7 cellular contexts compared by ENCODE assay signal in the genomic region with DNA sequence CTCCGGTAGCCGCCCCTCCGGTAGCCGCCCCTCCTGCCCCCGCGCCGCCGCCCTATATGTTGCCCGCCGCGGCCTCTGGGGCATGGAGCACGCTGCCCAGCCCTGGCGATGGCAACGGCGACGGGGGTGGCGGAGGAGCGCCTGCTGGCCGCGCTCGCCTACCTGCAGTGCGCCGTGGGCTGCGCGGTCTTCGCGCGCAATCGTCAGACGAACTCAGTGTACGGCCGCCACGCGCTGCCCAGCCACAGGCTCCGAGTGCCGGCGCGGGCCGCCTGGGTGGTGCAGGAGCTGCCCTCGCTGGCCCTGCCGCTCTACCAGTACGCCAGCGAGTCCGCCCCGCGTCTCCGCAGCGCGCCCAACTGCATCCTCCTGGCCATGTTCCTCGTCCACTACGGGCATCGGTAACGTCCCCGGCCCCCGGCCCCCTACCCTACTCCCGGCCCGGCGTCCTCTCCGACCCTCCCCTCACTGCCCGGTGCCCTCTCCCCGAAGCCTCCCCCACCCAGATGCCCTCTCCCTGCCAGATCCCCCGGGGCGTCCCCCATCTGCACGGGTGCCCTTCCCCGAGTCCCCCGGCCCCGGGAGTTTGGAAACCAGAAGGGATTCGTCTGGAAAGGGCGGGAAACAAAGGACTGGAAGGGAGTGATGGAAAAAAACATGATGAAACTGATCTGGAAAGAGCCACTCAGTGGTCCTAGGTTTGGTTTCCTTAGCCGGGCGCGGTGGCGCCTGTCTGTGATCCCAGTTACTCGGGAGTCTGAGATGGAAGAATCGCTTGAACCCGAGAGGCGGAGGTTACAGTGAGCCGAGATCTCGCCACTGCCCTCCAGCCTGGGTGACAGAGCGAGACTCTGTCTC. TPM values are rescaled to one million over a fixed set of nuclear protein-coding genes. Genes with fewer than 3 reads are reported as not detected.
DNase-seq lines count a peak whose midpoint lies in the region; ATAC-seq, FAIRE-seq and TF ChIP-seq lines count a peak whose summit lies in the region.

No MANE protein-coding gene starts in this region.

- BruUV-seq in PC-3 (replicated peaks; lab: Mats Ljungman, UMichigan) = no TSS peak

- H3K79me2 ChIP-seq in DOHH2 (ENCODE audit: control insufficient read depth, low read length) = peaks cover 83% of the 10 kb centered on the region
- peaks cover 94% of the 10 kb centered on the region for H3K79me2 ChIP-seq in PC-3 (ENCODE audit: low read length)

- 1 to 3% (median 2%) methylated on average over 13 to 80 of the region's 80 CpGs for WGBS in stomach, 5 donors

- TF ChIP-seq POLR2A in stomach (IDR thresholded peaks at IDR 0.05) = no peak

- CTCF ChIA-PET in PC-3 (lab: Charles Lee) = interaction anchor here (0.6 kb wide), 1 partner anchor 112 kb away, joined by 3 read pairs; no protein-coding TSS in a partner anchor

- peak overlapping the region; percentile 91 for H3K9ac ChIP-seq in PC-3 (ENCODE audit: low read length)

- H3K27me3 ChIP-seq in DOHH2 (ENCODE audit: control insufficient read depth, low read length) = no peaks in the 10 kb centered on the region
- H3K27me3 ChIP-seq in PC-3 (ENCODE audit: low read length) = no peaks in the 10 kb centered on the region
- no peaks in the 10 kb centered on the region for H3K27me3 ChIP-seq in stomach

- H3K9me2 ChIP-seq in DOHH2 (replicated peaks; ENCODE audit: control insufficient read depth, low read length) (no peaks in the 10 kb centered on the region), PC-3 (replicated peaks; ENCODE audit: low read length) (no peaks in the 10 kb centered on the region)

- H2AFZ ChIP-seq in PC-3 (ENCODE audit: low read length) = peak overlapping the region; percentile 84

- H3K4me1 Mint-ChIP-seq in chondrocyte (ENCODE audit: low read depth) = peaks cover 30% of the 10 kb centered on the region

- peaks cover 42% of the 10 kb centered on the region for H3K36me3 ChIP-seq in DOHH2 (ENCODE audit: control insufficient read depth, low read length)
- H3K36me3 ChIP-seq in PC-3 (ENCODE audit: low read depth, low read length) = peaks cover 32% of the 10 kb centered on the region
- peaks cover 8 to 28% (median 28%) of the 10 kb centered on the region in 4 donors for H3K36me3 ChIP-seq in stomach

- TF ChIP-seq EP300 in stomach (IDR thresholded peaks at IDR 0.05) = no peak

- H3K9me3 ChIP-seq in DOHH2 (ENCODE audit: control insufficient read depth, insufficient read depth, low read length) = no peaks in the 10 kb centered on the region
- no peaks in the 10 kb centered on the region for H3K9me3 ChIP-seq in PC-3 (ENCODE audit: low read length)
- H3K9me3 ChIP-seq in stomach = no peaks in the 10 kb centered on the region

- FAIRE-seq in GM19239 (lab: Jason Lieb, UNC) = no peak

- peak overlapping the region; percentile 94 for H3K4me2 ChIP-seq in DOHH2 (ENCODE audit: low read length)
- peak overlapping the region; percentile 84 for H3K4me2 ChIP-seq in PC-3 (ENCODE audit: low read length)

- ATAC-seq in HG03159 (IDR thresholded peaks at IDR 0.05; ENCODE audit: unreplicated experiment) (peak; percentile 55), PC-3 (peak; percentile 57), left lobe of liver (peak; percentile 51)

- no peak for TF ChIP-seq CTCF in DOHH2 (IDR thresholded peaks at IDR 0.05; ENCODE audit: low read depth, low read length, poor library complexity, severe bottlenecking)
- no peak for TF ChIP-seq CTCF in PC-3 (conservative IDR thresholded peaks at IDR 0.05; ENCODE audit: low read depth, low read length)
- no peak for TF ChIP-seq CTCF in chondrocyte (IDR thresholded peaks at IDR 0.05)
- no peak for TF ChIP-seq CTCF in stomach (IDR thresholded peaks at IDR 0.05)

- H3K27ac Mint-ChIP-seq in chondrocyte (ENCODE audit: unreplicated experiment) = peak overlapping the region; percentile 80

- no peaks in the 10 kb centered on the region for H3K27me3 Mint-ChIP-seq in chondrocyte (ENCODE audit: low read depth)

- H4K20me1 ChIP-seq in DOHH2 (ENCODE audit: control insufficient read depth, insufficient read depth, low read depth, low read length) = peaks cover 19% of the 10 kb centered on the region; the same call in 1 of the 2 replicates
- peaks cover 42% of the 10 kb centered on the region for H4K20me1 ChIP-seq in PC-3 (ENCODE audit: low read length)

- H3K4me3 Mint-ChIP-seq in chondrocyte (ENCODE audit: unreplicated experiment) = peak overlapping the region; percentile 100

- no peaks in the 10 kb centered on the region for H3K9me3 Mint-ChIP-seq in chondrocyte (ENCODE audit: low read depth)

- DNase-seq in GM19239 (ENCODE audit: insufficient read length, low spot score) (peak; percentile 22), PC-3 (peak; percentile 50), chondrocyte (ENCODE audit: low spot score) (no peak), left lobe of liver (ENCODE audit: low spot score) (no peak), stomach (no peak)

- H3K27ac ChIP-seq in DOHH2 (ENCODE audit: low read depth, low read length) = peak overlapping the region; percentile 72; the same call in 1 of the 2 replicates
- peak overlapping the region; percentile 79; the same call in 1 of the 2 replicates for H3K27ac ChIP-seq in PC-3 (ENCODE audit: low read length)
- peak overlapping the region; percentile 92 to 98 (median 93) for H3K27ac ChIP-seq in stomach

- POLR2A ChIA-PET in PC-3 (lab: Charles Lee; ENCODE audit: unreplicated experiment) = interaction anchor here (0.7 kb wide), 1 partner anchor 133 kb away, joined by 3 read pairs; no protein-coding TSS in a partner anchor

- H3K4me3 ChIP-seq in DOHH2 (ENCODE audit: low read length) (peak overlapping the region; percentile 97), PC-3 (ENCODE audit: low read length) (peak overlapping the region; percentile 77), stomach (peak overlapping the region; percentile 80 to 98 (median 92))

- intact Hi-C loops in PC-3 (cut with micrococcal nuclease) = loop anchor here (1.0 to 2.0 kb wide), 3 partner anchors 71 to 112 kb away; a partner anchor contains a TSS
- intact Hi-C loops in stomach (cut with DNase I; ENCODE audit: low total_unique reads) = loop anchor here (5.0 to 10.0 kb wide), 2 partner anchors 84 to 111 kb away; no protein-coding TSS in a partner anchor

- peaks cover 37% of the 10 kb centered on the region for H3K4me1 ChIP-seq in DOHH2 (ENCODE audit: control insufficient read depth, low read length)
- H3K4me1 ChIP-seq in PC-3 (ENCODE audit: insufficient read depth, low read length) = peaks cover 25% of the 10 kb centered on the region
- peaks cover 26 to 61% (median 51%) of the 10 kb centered on the region in 4 donors for H3K4me1 ChIP-seq in stomach

- peaks cover 7% of the 10 kb centered on the region for H3K36me3 Mint-ChIP-seq in chondrocyte (ENCODE audit: low read depth)

- H3F3A ChIP-seq in DOHH2 (ENCODE audit: control insufficient read depth, insufficient read depth) (no peaks in the 10 kb centered on the region), PC-3 (ENCODE audit: low read length, unreplicated experiment) (no peaks in the 10 kb centered on the region)

RNA-seq across cellular contexts. Expression of a gene that starts 0.5 kb away (rescaled TPM):
- 18.7 and 39.6 TPM in 2 replicates for total RNA-seq in PC-3 (2014; rRNA removed)
- 21.4 to 34.8 TPM (median 32.3 TPM) in 3 replicates for total RNA-seq in chondrocyte
- total RNA-seq in left lobe of liver = 35.1 TPM
- total RNA-seq in stomach = 1 to 10 TPM in 4 of 5 donors, not detected in 1; 1.3 to 7.7 (median 4.8) TPM
- polyA plus RNA-seq in stomach = 10 to 100 TPM in 1 of 3 donors, 1 to 10 TPM in 2; 3.8 to 12.8 (median 4.2) TPM

RNA-seq across cellular contexts. Expression of a gene that starts 0.9 kb away (rescaled TPM):
- total RNA-seq in PC-3 (2014; rRNA removed) = 351 and 433 TPM in 2 replicates
- 45.0 to 50.4 TPM (median 48.7 TPM) in 3 replicates for total RNA-seq in chondrocyte
- total RNA-seq in left lobe of liver = 26.4 TPM
- total RNA-seq in stomach = 100 to 1,000 TPM in 2 of 5 donors, 10 to 100 TPM in 3; 39.6 to 249 (median 74.0) TPM
- polyA plus RNA-seq in stomach = 10 to 100 TPM; 23.1 to 30.0 (median 25.3) TPM

Comparison
In these comparisons a context has a peak if more than half of its experiments do, and no peak if none do; other contexts are left out.
1. DNase-seq: peak in GM19239 (single experiment) and PC-3 (single experiment); none in chondrocyte (single experiment), left lobe of liver (single experiment) and stomach (single experiment).
2. Peak in every context shown above with its lines, with median percentiles within 50 percentile points of each other: H3K27ac ChIP-seq, H3K4me3 ChIP-seq and ATAC-seq.